ENCODE assay signal across 8 cellular contexts in genomic region chr2:120312861-120313694, GRCh38. TPM values are rescaled to one million over a fixed set of nuclear protein-coding genes. Genes with fewer than 3 reads are reported as not detected.
DNase-seq lines count a peak whose midpoint lies in the region; ATAC-seq and TF ChIP-seq lines count a peak whose summit lies in the region.

No MANE protein-coding gene starts in this region.

- H3K4me3 ChIP-seq in lower lobe of right lung = peak overlapping the region; percentile 55

- H3K9me3 Mint-ChIP-seq in activated CD4-positive, alpha-beta memory T cell treated with anti-CD3 and anti-CD28 coated beads, Interleukin-2, amount 10 ng/mL, durations not matched to agents 7 days and 5 days = no peaks in the 10 kb centered on the region

- CTCF ChIA-PET in activated CD4-positive, alpha-beta memory T cell treated with anti-CD3 and anti-CD28 coated beads, Interleukin-2, amount 10 ng/mL, durations not matched to agents 7 days and 5 days (lab: Charles Lee) = interaction anchor here (0.7 to 4.5 kb wide), 49 partner anchors 8 to 634 kb away, joined by 3 to 111 read pairs (median 5); partner anchors contain the start of genes EPB41L5, RALB, TMEM177 and TMEM185B

- peaks cover 35% of the 10 kb centered on the region for H3K4me1 Mint-ChIP-seq in activated CD4-positive, alpha-beta memory T cell treated with anti-CD3 and anti-CD28 coated beads, Interleukin-2, amount 10 ng/mL, durations not matched to agents 7 days and 5 days

- no peaks in the 10 kb centered on the region for H3K27me3 ChIP-seq in lower lobe of right lung (ENCODE audit: low read depth)

- peak overlapping the region; percentile 56 for H3K27ac Mint-ChIP-seq in activated CD4-positive, alpha-beta memory T cell treated with anti-CD3 and anti-CD28 coated beads, Interleukin-2, amount 10 ng/mL, durations not matched to agents 7 days and 5 days

- intact Hi-C loops in lower lobe of right lung (cut with DNase I) = no loop called here

- DNase-seq in NCI-H748 treated with DMSO at 0.1 percent for 48 hours (lab: John Stamatoyannopoulos, UW) (peak; percentile 34), ecto neural progenitor cell (ENCODE audit: low spot score) (peak; percentile 82), lower lobe of right lung (peak; percentile 85)
- peak; percentile 82 for DNase-seq in activated CD4-positive, alpha-beta memory T cell treated with anti-CD3 and anti-CD28 coated beads, Interleukin-2, amount 10 ng/mL, durations not matched to agents 7 days and 5 days
- DNase-seq in stimulated activated CD4-positive, alpha-beta T cell treated with anti-CD3 and anti-CD28 coated beads, Interleukin-4, amount 100 ng/mL, for 24 hours = peak; percentile 79

- POLR2A ChIA-PET in activated CD4-positive, alpha-beta memory T cell treated with anti-CD3 and anti-CD28 coated beads, Interleukin-2, amount 10 ng/mL, durations not matched to agents 7 days and 5 days (lab: Charles Lee) = interaction anchor here (0.7 to 2.6 kb wide), 11 partner anchors 11 to 383 kb away, joined by 3 to 34 read pairs (median 4); partner anchors contain the start of genes RALB and TMEM185B

- TF ChIP-seq CTCF in GM12874 (IDR thresholded peaks at IDR 0.05; ENCODE audit: insufficient read depth, low read depth, low read length) (peak; percentile 88), lower lobe of right lung (IDR thresholded peaks at IDR 0.05) (peak; percentile 90)

- peaks cover 22% of the 10 kb centered on the region for H3K4me1 ChIP-seq in lower lobe of right lung

- H3K9me3 ChIP-seq in lower lobe of right lung = no peaks in the 10 kb centered on the region

- H3K27ac ChIP-seq in lower lobe of right lung = peak overlapping the region; percentile 57

- no peaks in the 10 kb centered on the region for H3K27me3 Mint-ChIP-seq in activated CD4-positive, alpha-beta memory T cell treated with anti-CD3 and anti-CD28 coated beads, Interleukin-2, amount 10 ng/mL, durations not matched to agents 7 days and 5 days

- ATAC-seq in HG03342 (IDR thresholded peaks at IDR 0.05; ENCODE audit: unreplicated experiment) = peak; percentile 43
- ATAC-seq in lower lobe of right lung = peak; percentile 87 to 93
- ATAC-seq in GM21423 (IDR thresholded peaks at IDR 0.05; ENCODE audit: unreplicated experiment) = no peak

- peak overlapping the region; percentile 46 for H3K4me3 Mint-ChIP-seq in activated CD4-positive, alpha-beta memory T cell treated with anti-CD3 and anti-CD28 coated beads, Interleukin-2, amount 10 ng/mL, durations not matched to agents 7 days and 5 days

- H3K36me3 ChIP-seq in lower lobe of right lung = no peaks in the 10 kb centered on the region

- H3K36me3 Mint-ChIP-seq in activated CD4-positive, alpha-beta memory T cell treated with anti-CD3 and anti-CD28 coated beads, Interleukin-2, amount 10 ng/mL, durations not matched to agents 7 days and 5 days (ENCODE audit: low read depth) = no peaks in the 10 kb centered on the region

RNA-seq across cellular contexts. Expression of gene INHBB, which starts 32.9 kb away (rescaled TPM):
- total RNA-seq in activated CD4-positive, alpha-beta memory T cell treated with anti-CD3 and anti-CD28 coated beads, Interleukin-2, amount 10 ng/mL, durations not matched to agents 7 days and 5 days = not detected
- total RNA-seq in lower lobe of right lung = 5.2 TPM

Comparison
In these comparisons a context has a peak if more than half of its experiments do, and no peak if none do; other contexts are left out.
1. DNase-seq: peak in every context shown above with its lines; median percentile 85 in lower lobe of right lung; 82 in activated CD4-positive, alpha-beta memory T cell treated with anti-CD3 and anti-CD28 coated beads, Interleukin-2, amount 10 ng/mL, durations not matched to agents 7 days and 5 days; 82 in ecto neural progenitor cell; 79 in stimulated activated CD4-positive, alpha-beta T cell treated with anti-CD3 and anti-CD28 coated beads, Interleukin-4, amount 100 ng/mL, for 24 hours; 34 in NCI-H748 treated with DMSO at 0.1 percent for 48 hours.